In genomic region chr16:3015865-3016521, GRCh38 we compare ENCODE assay signal across 32 cellular contexts. TPM values are rescaled to one million over a fixed set of nuclear protein-coding genes. Genes with fewer than 3 reads are reported as not detected.
DNase-seq lines count a peak whose midpoint lies in the region; ATAC-seq and TF ChIP-seq lines count a peak whose summit lies in the region.
"Had no signal": no experiment of that assay in that cellular context is flagged by ENCODE, and none has a peak within 500 bp of the region (broad histone marks: within the 10 kb centered on the region; RNA-seq: fewer than 3 reads in every experiment).

No MANE protein-coding gene starts in this region.

- no peak overlapping the region for H3K23ac ChIP-seq in mesendoderm (ENCODE audit: low read length)

- H2AK5ac ChIP-seq in mesendoderm (ENCODE audit: low read length), result no peak overlapping the region

- no peak overlapping the region for H2AFZ ChIP-seq in GM23338

- no peak overlapping the region for H3K4ac ChIP-seq in mesendoderm (ENCODE audit: low read depth, low read length)

- H3K4me2 ChIP-seq in GM23338 (peak overlapping the region; percentile 99), mesendoderm (ENCODE audit: low read length) (no peak overlapping the region)
- H3K4me2 ChIP-seq: A549 had no signal

- H3K4me1 Mint-ChIP-seq in GM23338 (peaks cover 53% of the 10 kb centered on the region), WTC11 (peaks cover 69% of the 10 kb centered on the region)

- peaks cover 3% of the 10 kb centered on the region for H3K79me1 ChIP-seq in mesendoderm (ENCODE audit: low read length)

- no peak overlapping the region for H3K18ac ChIP-seq in mesendoderm (ENCODE audit: low read length)

- no peaks in the 10 kb centered on the region for H3K9me2 ChIP-seq in GM23338 (ENCODE audit: insufficient read depth)

- no peak for ATAC-seq in GM23338
- ATAC-seq in WTC11, result no peak
- no peak for ATAC-seq in left colon
- no peak for ATAC-seq in GM19395 (IDR thresholded peaks at IDR 0.05; ENCODE audit: unreplicated experiment)
- ATAC-seq: A549; naive thymus-derived CD4-positive, alpha-beta T cell had no signal

- peak overlapping the region; percentile 9 for H3K9ac ChIP-seq in mesendoderm (ENCODE audit: low read length)

- no CpG with 5 or more reads among the region's 13 CpGs for WGBS in mesendoderm (ENCODE audit: extremely low coverage, insufficient coverage, low lambda C conversion rate)

- H4K5ac ChIP-seq in mesendoderm (ENCODE audit: low read length), result no peak overlapping the region

- DNase-seq in GM23338 (ENCODE audit: low spot score) (no peak), WTC11 (ENCODE audit: low spot score) (no peak), mesendoderm (no peak), left colon (no peak), foreskin fibroblast (no peak)
- DNase-seq: activated B cell treated with CpG ODN at 0.5 μM for 24 hours; activated naive CD4-positive, alpha-beta T cell treated with anti-CD3 and anti-CD28 coated beads for 36 hours; adrenal gland; cerebellar nuclear complex; DMS53; GOT3; midbrain; naive thymus-derived CD4-positive, alpha-beta T cell; NCI-H1092 treated with DMSO at 0.1 percent for 48 hours; NCI-H2029; NCI-H526; Peyer's patch; SIG-M5; stimulated activated CD4-positive, alpha-beta T cell treated with anti-CD3 and anti-CD28 coated beads, Interleukin-1b, Interleukin-23, amount 100 ng/mL, for 48 hours; transverse colon had no signal

- H3K36me3 Mint-ChIP-seq in GM23338 (ENCODE audit: low read depth), result peaks cover 34% of the 10 kb centered on the region
- H3K36me3 Mint-ChIP-seq in WTC11, result peaks cover 21% of the 10 kb centered on the region
- H3K36me3 Mint-ChIP-seq: brain; naive thymus-derived CD4-positive, alpha-beta T cell had no signal

- POLR2A ChIA-PET in WTC11 (lab: Charles Lee), result interaction anchor here (6.3 to 17.1 kb wide), 2 partner anchors 10 to 14 kb away, joined by 87 to 502 read pairs; partner anchors contain the start of gene CLDN9

- H3K27ac Mint-ChIP-seq in GM23338 (peak overlapping the region; percentile 81), WTC11 (peak overlapping the region; percentile 96)
- H3K27ac Mint-ChIP-seq: activated B cell treated with CpG ODN at 0.5 μM for 24 hours; activated naive CD4-positive, alpha-beta T cell treated with anti-CD3 and anti-CD28 coated beads for 36 hours; brain; naive thymus-derived CD4-positive, alpha-beta T cell had no signal

- CTCF ChIA-PET in WTC11 (lab: Charles Lee), result interaction anchor here (0.6 to 3.0 kb wide), 4 partner anchors 11 to 43 kb away, joined by 3 to 35 read pairs (median 10); no protein-coding TSS in a partner anchor

- H3K27me3 ChIP-seq in GM23338 (ENCODE audit: insufficient read depth) (peaks cover 11% of the 10 kb centered on the region), mesendoderm (ENCODE audit: insufficient read depth, low read length, poor library complexity) (no peaks in the 10 kb centered on the region)
- H3K27me3 ChIP-seq: Peyer's patch had no signal

- peaks cover 52% of the 10 kb centered on the region for H3K27me3 Mint-ChIP-seq in GM23338 (ENCODE audit: insufficient read depth, low read depth, poor library complexity)
- peaks cover 5% of the 10 kb centered on the region; the same call in 1 of the 2 replicates for H3K27me3 Mint-ChIP-seq in WTC11 (ENCODE audit: low read depth)

- no peak overlapping the region for H2BK5ac ChIP-seq in mesendoderm (ENCODE audit: low read length)

- intact Hi-C loops in left colon (cut with DNase I, micrococcal nuclease), result no loop called here

- peaks cover 62% of the 10 kb centered on the region for H3K4me1 ChIP-seq in GM23338 (ENCODE audit: insufficient read depth)
- no peaks in the 10 kb centered on the region for H3K4me1 ChIP-seq in mesendoderm (ENCODE audit: control insufficient read depth, low read depth, low read length)

- no peak overlapping the region for H2BK120ac ChIP-seq in mesendoderm (ENCODE audit: low read depth, low read length)

- H3K79me2 ChIP-seq in GM23338 (replicated peaks; ENCODE audit: insufficient read depth) (peaks cover 28% of the 10 kb centered on the region), mesendoderm (ENCODE audit: control insufficient read depth, insufficient read depth, low read length) (peaks cover 21% of the 10 kb centered on the region)

- no peak overlapping the region for H4K8ac ChIP-seq in mesendoderm (ENCODE audit: low read depth, low read length)

- no peak for TF ChIP-seq CTCF in GM23338 (conservative IDR thresholded peaks at IDR 0.05; ENCODE audit: low read depth in 2 of 2)
- no peak for TF ChIP-seq CTCF in WTC11 (IDR thresholded peaks at IDR 0.05)
- TF ChIP-seq CTCF in foreskin fibroblast (IDR thresholded peaks at IDR 0.05; ENCODE audit: low read depth, low read length), result no peak

- H2BK15ac ChIP-seq in mesendoderm (replicated peaks; ENCODE audit: low read depth), result no peak overlapping the region

- peaks cover 54% of the 10 kb centered on the region for H3F3A ChIP-seq in GM23338 (replicated peaks; ENCODE audit: low read depth)

- no peak overlapping the region for H3K56ac ChIP-seq in mesendoderm (ENCODE audit: low read length)

- H3K27ac ChIP-seq in GM23338 (ENCODE audit: low read depth) (no peak overlapping the region), mesendoderm (ENCODE audit: low read depth, low read length) (no peak overlapping the region)
- H3K27ac ChIP-seq: A549, adrenal gland, Peyer's patch, skin epidermis, transverse colon had no signal

- H3K9me3 Mint-ChIP-seq in GM23338 (peaks cover 7% of the 10 kb centered on the region; the same call in 2 of the 3 replicates), WTC11 (no peaks in the 10 kb centered on the region)
- H3K9me3 Mint-ChIP-seq: activated B cell treated with CpG ODN at 0.5 μM for 24 hours; activated naive CD4-positive, alpha-beta T cell treated with anti-CD3 and anti-CD28 coated beads for 36 hours; naive thymus-derived CD4-positive, alpha-beta T cell had no signal

- peaks cover 25% of the 10 kb centered on the region for H4K20me1 ChIP-seq in GM23338 (replicated peaks; ENCODE audit: insufficient read depth)

- peak overlapping the region; percentile 34; the same call in 1 of the 2 replicates for H3K4me3 ChIP-seq in GM23338
- no peak overlapping the region for H3K4me3 ChIP-seq in mesendoderm (ENCODE audit: low read length)
- H3K4me3 ChIP-seq in foreskin fibroblast (ENCODE audit: low read depth in 1 of 2, low read length in 2 of 2), result no peak overlapping the region
- H3K4me3 ChIP-seq: A549, adrenal gland, Peyer's patch, skin epidermis, transverse colon had no signal

- H3K4me3 Mint-ChIP-seq in GM23338 (peak overlapping the region; percentile 95), WTC11 (peak overlapping the region; percentile 93)
- H3K4me3 Mint-ChIP-seq: activated B cell treated with CpG ODN at 0.5 μM for 24 hours; activated naive CD4-positive, alpha-beta T cell treated with anti-CD3 and anti-CD28 coated beads for 36 hours; naive thymus-derived CD4-positive, alpha-beta T cell had no signal

- H3K36me3 ChIP-seq in GM23338 (ENCODE audit: insufficient read depth), result no peaks in the 10 kb centered on the region
- peaks cover 2% of the 10 kb centered on the region for H3K36me3 ChIP-seq in mesendoderm (ENCODE audit: control insufficient read depth, insufficient read depth, low read length)
- H3K36me3 ChIP-seq: adrenal gland, Peyer's patch, transverse colon had no signal

TF ChIP-seq in WTC11, 78 proteins besides CTCF, POLR2A, EP300 and RAD21 (continues in another document):
- no peak for TF ChIP-seq E2F1 (CRISPR knock-in tag; IDR thresholded peaks at IDR 0.05)

RNA-seq across cellular contexts. Expression of gene CLDN6, which starts 2.0 kb away (rescaled TPM):
- 961 and 1,028 TPM in 2 replicates for total RNA-seq in GM23338 (2014; rRNA removed; shearing (Covaris generic))
- polyA plus RNA-seq in GM23338 (2016; fragmentation: Nextera tagmentation; extraction: Ambion mirVana), result 537 and 551 TPM in 2 replicates
- 746 to 778 TPM (median 775 TPM) in 3 replicates for total RNA-seq in WTC11 (2021)
- polyA plus RNA-seq in mesendoderm (2013, experiment 1 of 2), result 508 TPM
- 491 TPM for polyA plus RNA-seq in mesendoderm (2013, experiment 2 of 2)
- total RNA-seq in left colon, result not detected
- total RNA-seq: activated B cell treated with CpG ODN at 0.5 μM for 24 hours; activated naive CD4-positive, alpha-beta T cell treated with anti-CD3 and anti-CD28 coated beads for 36 hours; dermis microvascular lymphatic vessel endothelial cell; endothelial cell of umbilical vein; naive thymus-derived CD4-positive, alpha-beta T cell; Peyer's patch; transverse colon had no signal
- polyA plus RNA-seq: adrenal gland; keratinocyte; liver; naive thymus-derived CD4-positive, alpha-beta T cell had no signal

RNA-seq across cellular contexts. Expression of gene CLDN9, which starts 3.3 kb away (rescaled TPM):
- total RNA-seq in GM23338 (2014; rRNA removed; shearing (Covaris generic)), result 1.0 and 3.0 TPM in 2 replicates
- polyA plus RNA-seq in GM23338 (2016; fragmentation: Nextera tagmentation; extraction: Ambion mirVana), result 1.3 and 1.8 TPM in 2 replicates
- total RNA-seq in WTC11 (2021) (0.87 to 1.1 TPM (median 0.92 TPM) in 3 replicates), left colon (under 1 TPM; 0.40 to 0.42 TPM)
- 0.20 TPM for polyA plus RNA-seq in mesendoderm (2013, experiment 1 of 2)
- 0.15 TPM for polyA plus RNA-seq in mesendoderm (2013, experiment 2 of 2)
- total RNA-seq: activated B cell treated with CpG ODN at 0.5 μM for 24 hours; activated naive CD4-positive, alpha-beta T cell treated with anti-CD3 and anti-CD28 coated beads for 36 hours; dermis microvascular lymphatic vessel endothelial cell; endothelial cell of umbilical vein; G401; M059J; osteocyte had no signal
- polyA plus RNA-seq: BJ; keratinocyte; naive thymus-derived CD4-positive, alpha-beta T cell had no signal

RNA-seq across cellular contexts. Expression of gene TNFRSF12A, which starts 4.2 kb away (rescaled TPM):
- total RNA-seq in GM23338 (2014; rRNA removed; shearing (Covaris generic)), result 78.0 and 100.0 TPM in 2 replicates
- 152 and 155 TPM in 2 replicates for polyA plus RNA-seq in GM23338 (2016; fragmentation: Nextera tagmentation; extraction: Ambion mirVana)
- total RNA-seq in WTC11 (2021), result 78.9 to 87.0 TPM (median 79.5 TPM) in 3 replicates
- polyA plus RNA-seq in mesendoderm (2013, experiment 1 of 2), result 126 TPM
- 126 TPM for polyA plus RNA-seq in mesendoderm (2013, experiment 2 of 2)
- total RNA-seq in left colon, result 10 to 100 TPM; 10.5 to 19.3 TPM
- polyA plus RNA-seq: naive thymus-derived CD4-positive, alpha-beta T cell had no signal

RNA-seq across cellular contexts. Expression of gene HCFC1R1, which starts 7.7 kb away (rescaled TPM):
- total RNA-seq in GM23338 (2014; rRNA removed; shearing (Covaris generic)), result 17.5 and 30.2 TPM in 2 replicates
- 192 and 211 TPM in 2 replicates for polyA plus RNA-seq in GM23338 (2016; fragmentation: Nextera tagmentation; extraction: Ambion mirVana)
- 76.0 to 84.0 TPM (median 83.2 TPM) in 3 replicates for total RNA-seq in WTC11 (2021)
- polyA plus RNA-seq in mesendoderm (2013, experiment 1 of 2), result 73.7 TPM
- 75.5 TPM for polyA plus RNA-seq in mesendoderm (2013, experiment 2 of 2)
- 10 to 100 TPM; 26.6 to 31.4 TPM for total RNA-seq in left colon

RNA-seq across cellular contexts. Expression of gene THOC6, which starts 7.8 kb away (rescaled TPM):
- total RNA-seq in GM23338 (2014; rRNA removed; shearing (Covaris generic)), result 71.4 and 86.6 TPM in 2 replicates
- polyA plus RNA-seq in GM23338 (2016; fragmentation: Nextera tagmentation; extraction: Ambion mirVana), result 90.6 and 96.1 TPM in 2 replicates
- total RNA-seq in WTC11 (2021) (76.5 to 94.2 TPM (median 88.7 TPM) in 3 replicates), left colon (10 to 100 TPM; 18.8 to 19.3 TPM)
- polyA plus RNA-seq in mesendoderm (2013, experiment 1 of 2), result 38.1 TPM
- polyA plus RNA-seq in mesendoderm (2013, experiment 2 of 2), result 37.5 TPM

Comparison
In these comparisons a context has a peak if more than half of its experiments do, and no peak if none do; other contexts are left out.
1. RNA of gene CLDN6, which starts 2.0 kb away (total RNA-seq): 961 to 1,028 TPM in GM23338 and 746 to 778 TPM in WTC11; not detected in left colon; every median in the first group is over 100 times any median in the second.